17 cellular contexts compared by ENCODE assay signal in genomic region chr17:77530591-77530990, GRCh38.
DNase-seq lines count a peak whose midpoint lies in the region; ATAC-seq and TF ChIP-seq lines count a peak whose summit lies in the region.
"Had no signal": no experiment of that assay in that cellular context is flagged by ENCODE, and none has a peak within 500 bp of the region (broad histone marks: within the 10 kb centered on the region; RNA-seq: fewer than 3 reads in every experiment).

No MANE protein-coding gene starts in this region.

- no peak overlapping the region for H3K27ac Mint-ChIP-seq in activated T-cell treated with anti-CD3 and anti-CD28 coated beads, Interleukin-2, amount 50 U/mL, for 24 hours
- H3K27ac Mint-ChIP-seq in activated T-cell treated with anti-CD3 and anti-CD28 coated beads, Interleukin-2, amount 50 U/mL, for 72 hours: no peak overlapping the region
- H3K27ac Mint-ChIP-seq: CD4-positive, alpha-beta T cell; GM23338 had no signal

- no peaks in the 10 kb centered on the region for H3K36me3 ChIP-seq in HEK293 (ENCODE audit: control insufficient read depth in 2 of 2, insufficient read depth in 1 of 2, low read length in 2 of 2)
- no peaks in the 10 kb centered on the region for H3K36me3 ChIP-seq in upper lobe of right lung
- H3K36me3 ChIP-seq: BLaER1 had no signal

- peaks cover 31% of the 10 kb centered on the region for H3K27me3 ChIP-seq in upper lobe of right lung

- CTCF ChIA-PET in HEK293 (lab: Yijun Ruan, JAX): no interaction called here

- H3K27ac ChIP-seq in HEK293 (ENCODE audit: extremely low read depth, low read depth, low read length): no peak overlapping the region
- no peak overlapping the region for H3K27ac ChIP-seq in upper lobe of right lung
- H3K27ac ChIP-seq: BLaER1 had no signal

- POLR2A ChIA-PET in HEK293 (lab: Yijun Ruan, JAX): interaction anchor here (1.5 kb wide), 1 partner anchor 428 kb away, joined by 3 read pairs; the partner anchor contains the start of gene TNRC6C

- H3K4me3 ChIP-seq in HEK293 (ENCODE audit: low read depth, low read length) (no peak overlapping the region), upper lobe of right lung (no peak overlapping the region)
- H3K4me3 ChIP-seq: BLaER1, GM12878, GM23338 had no signal

- H3K4me1 ChIP-seq in HEK293 (ENCODE audit: control insufficient read depth, insufficient read depth, low read length) (peaks cover 4% of the 10 kb centered on the region; the same call in 1 of the 2 replicates), upper lobe of right lung (peaks cover 5% of the 10 kb centered on the region)

- peak; percentile 17 for DNase-seq in activated T-cell treated with anti-CD3 and anti-CD28 coated beads, Interleukin-2, amount 50 U/mL, for 24 hours
- DNase-seq in activated T-cell treated with anti-CD3 and anti-CD28 coated beads, Interleukin-2, amount 50 U/mL, for 72 hours: no peak
- DNase-seq in islet precursor cell (peak; percentile 46), upper lobe of right lung (peak; percentile 27), dermis blood vessel endothelial cell (no peak)
- DNase-seq: 8988T; AML-193; Calu3; CD4-positive, alpha-beta T cell; DMS 273 treated with DMSO at 0.1 percent for 48 hours; H7; IMR-90 had no signal

- TF ChIP-seq CTCF in HEK293 (tag by site-specific recombination; IDR thresholded peaks at IDR 0.05) (no peak), upper lobe of right lung (IDR thresholded peaks at IDR 0.05) (no peak)

- H3K36me3 Mint-ChIP-seq in activated T-cell treated with anti-CD3 and anti-CD28 coated beads, Interleukin-2, amount 50 U/mL, for 24 hours (ENCODE audit: low read depth): no peaks in the 10 kb centered on the region
- H3K36me3 Mint-ChIP-seq in activated T-cell treated with anti-CD3 and anti-CD28 coated beads, Interleukin-2, amount 50 U/mL, for 72 hours (ENCODE audit: insufficient read depth in 2 of 2): peaks cover 2 to 4% of the 10 kb centered on the region in 2 donors

- H3K27me3 Mint-ChIP-seq in activated T-cell treated with anti-CD3 and anti-CD28 coated beads, Interleukin-2, amount 50 U/mL, for 24 hours: peaks cover 26% of the 10 kb centered on the region
- peaks cover 20% of the 10 kb centered on the region for H3K27me3 Mint-ChIP-seq in activated T-cell treated with anti-CD3 and anti-CD28 coated beads, Interleukin-2, amount 50 U/mL, for 72 hours (ENCODE audit: low read depth)

- no peak overlapping the region for H3K4me3 Mint-ChIP-seq in activated T-cell treated with anti-CD3 and anti-CD28 coated beads, Interleukin-2, amount 50 U/mL, for 24 hours
- H3K4me3 Mint-ChIP-seq in activated T-cell treated with anti-CD3 and anti-CD28 coated beads, Interleukin-2, amount 50 U/mL, for 72 hours: no peak overlapping the region
- H3K4me3 Mint-ChIP-seq: CD4-positive, alpha-beta T cell; GM23338 had no signal

- H3K9me3 ChIP-seq in HEK293 (ENCODE audit: control insufficient read depth, insufficient read depth, low read depth, low read length) (no peaks in the 10 kb centered on the region), upper lobe of right lung (no peaks in the 10 kb centered on the region)

- intact Hi-C loops in upper lobe of right lung (cut with DNase I): no loop called here

- ATAC-seq in activated T-cell treated with anti-CD3 and anti-CD28 coated beads, Interleukin-2, amount 50 U/mL, for 72 hours (replicated peaks in 1 of 2): no peak
- ATAC-seq in upper lobe of right lung: no peak
- ATAC-seq in GM21423 (IDR thresholded peaks at IDR 0.05; ENCODE audit: unreplicated experiment): no peak
- ATAC-seq: GM12878, GM23338 had no signal

- peaks cover 8% of the 10 kb centered on the region for H3K4me1 Mint-ChIP-seq in activated T-cell treated with anti-CD3 and anti-CD28 coated beads, Interleukin-2, amount 50 U/mL, for 24 hours (ENCODE audit: low read depth)
- H3K4me1 Mint-ChIP-seq in activated T-cell treated with anti-CD3 and anti-CD28 coated beads, Interleukin-2, amount 50 U/mL, for 72 hours (ENCODE audit: low read depth): peaks cover 5% of the 10 kb centered on the region

- no peaks in the 10 kb centered on the region for H3K9me3 Mint-ChIP-seq in activated T-cell treated with anti-CD3 and anti-CD28 coated beads, Interleukin-2, amount 50 U/mL, for 24 hours
- H3K9me3 Mint-ChIP-seq in activated T-cell treated with anti-CD3 and anti-CD28 coated beads, Interleukin-2, amount 50 U/mL, for 72 hours: peaks cover 0 to 1% of the 10 kb centered on the region in 2 donors
- H3K9me3 Mint-ChIP-seq: CD4-positive, alpha-beta T cell had no signal

TF ChIP-seq in HEK293, 187 proteins besides CTCF, POLR2A, EP300 and RAD21:
- TF ChIP-seq ZNF629 (tag by site-specific recombination; IDR thresholded peaks at IDR 0.05) (no peak), ZNF433 (tag by site-specific recombination; IDR thresholded peaks at IDR 0.05; ENCODE audit: low read depth) (no peak), PRDM10 (tag by site-specific recombination; IDR thresholded peaks at IDR 0.05) (0 out of 2 replicates have a peak, but pooled peaks have one; percentile 75)

Comparison
In these comparisons a context has a peak if more than half of its experiments do, and no peak if none do; other contexts are left out.
1. DNase-seq: peak in activated T-cell treated with anti-CD3 and anti-CD28 coated beads, Interleukin-2, amount 50 U/mL, for 24 hours (single experiment), islet precursor cell (single experiment) and upper lobe of right lung (single experiment); none in activated T-cell treated with anti-CD3 and anti-CD28 coated beads, Interleukin-2, amount 50 U/mL, for 72 hours (0 of 2) and dermis blood vessel endothelial cell (single experiment).